In genomic region chr10:79020605-79021004, GRCh38 we compare ENCODE assay signal across 17 cellular contexts.
"Had no signal": no experiment of that assay in that cellular context is flagged by ENCODE, and none has a peak within 500 bp of the region (broad histone marks: within the 10 kb centered on the region; RNA-seq: fewer than 3 reads in every experiment).

No MANE protein-coding gene starts in this region.

- H3K27me3 ChIP-seq: adrenal gland, spleen, stomach had no signal

- H3K27ac ChIP-seq: adrenal gland, neutrophil, spleen, stomach, thoracic aorta had no signal

- H3K4me3 Mint-ChIP-seq: memory B cell, natural killer cell, T-cell had no signal

- H3K27me3 Mint-ChIP-seq: T-cell had no signal

- H3K36me3 ChIP-seq: adrenal gland, neutrophil, spleen, stomach, thoracic aorta had no signal

- ATAC-seq: natural killer cell, T-cell had no signal

- H3K9me3 ChIP-seq: adrenal gland, neutrophil, SK-N-SH, thoracic aorta had no signal

- H3K27ac Mint-ChIP-seq: activated T-helper 2 cell treated with anti-CD3 and anti-CD28 coated beads, Interferon-gamma antibody, Interleukin-2, Interleukin-4, amounts not matched to agents 10 μg/mL and 5 μg/mL and 100 μg/mL, durations not matched to agents 14 hours and 24 hours and 36 hours; memory B cell; natural killer cell; T-cell had no signal

- H3K4me3 ChIP-seq: adrenal gland, coronary artery, spleen, stomach, thoracic aorta had no signal

- H3K9me3 Mint-ChIP-seq: activated T-helper 2 cell treated with anti-CD3 and anti-CD28 coated beads, Interferon-gamma antibody, Interleukin-2, Interleukin-4, amounts not matched to agents 10 μg/mL and 5 μg/mL and 100 μg/mL, durations not matched to agents 14 hours and 24 hours and 36 hours had no signal

- H3K36me3 Mint-ChIP-seq: natural killer cell had no signal

- DNase-seq: activated CD4-positive, alpha-beta T cell treated with anti-CD3 and anti-CD28 coated beads, Interleukin-2, amount 50 U/mL, for 48 hours; activated CD4-positive, CD25-positive, alpha-beta regulatory T cell treated with anti-CD3 and anti-CD28 coated beads, Interleukin-2, amount 50 U/mL, for 72 hours; activated naive CD4-positive, alpha-beta T cell treated with anti-CD3 and anti-CD28 coated beads, Interleukin-2, amount 50 U/mL, for 16 hours; caudate nucleus; foreskin melanocyte; natural killer cell; SK-N-SH; stomach; T-cell; T1000 had no signal
